1 cellular context compared by ENCODE assay signal in genomic region chr20:1661542-1662299, GRCh38.
A peak's percentile ranks its signal among the peaks of the same experiment; 100 is the strongest.
TF ChIP-seq lines count a peak whose summit lies in the region.

No MANE protein-coding gene starts in this region.

TF ChIP-seq in K562, 482 proteins besides CTCF, POLR2A, EP300 and RAD21:
- TF ChIP-seq MCM3 (IDR thresholded peaks at IDR 0.05) (no peak), SPI1 (IDR thresholded peaks at IDR 0.05; ENCODE audit: borderline replicate concordance, low read depth, low read length) (peak; percentile 83)
